ENCODE assay signal across 1 cellular context in the genomic region with DNA sequence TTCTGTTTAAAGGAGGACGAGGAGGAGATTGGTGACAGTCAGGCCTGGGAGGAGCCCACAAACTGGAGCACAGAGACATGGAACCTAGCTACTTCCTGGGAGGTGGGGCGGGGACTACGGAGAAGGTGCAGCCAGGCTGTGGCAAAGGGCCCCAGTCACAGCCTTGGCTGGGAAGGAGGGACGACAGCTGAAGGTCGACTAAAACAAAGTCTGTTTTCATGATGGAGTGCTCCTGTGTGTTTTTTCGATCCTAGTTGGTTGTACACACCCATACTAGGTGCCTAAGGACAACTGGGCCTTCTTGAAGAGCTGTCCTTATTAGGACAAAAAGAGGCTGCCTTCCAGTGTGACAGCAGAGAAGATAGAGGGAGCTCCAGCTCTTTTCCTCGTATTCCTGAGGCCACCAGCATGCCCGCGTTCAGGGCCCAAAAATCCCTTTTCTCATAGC.
A peak's percentile ranks its signal among the peaks of the same experiment; 100 is the strongest.
TF ChIP-seq lines count a peak whose summit lies in the region.

No MANE protein-coding gene starts in this region.

TF ChIP-seq in HEK293, 187 proteins besides CTCF, POLR2A, EP300 and RAD21 (continued from another document):
- TF ChIP-seq, protein P1, sequence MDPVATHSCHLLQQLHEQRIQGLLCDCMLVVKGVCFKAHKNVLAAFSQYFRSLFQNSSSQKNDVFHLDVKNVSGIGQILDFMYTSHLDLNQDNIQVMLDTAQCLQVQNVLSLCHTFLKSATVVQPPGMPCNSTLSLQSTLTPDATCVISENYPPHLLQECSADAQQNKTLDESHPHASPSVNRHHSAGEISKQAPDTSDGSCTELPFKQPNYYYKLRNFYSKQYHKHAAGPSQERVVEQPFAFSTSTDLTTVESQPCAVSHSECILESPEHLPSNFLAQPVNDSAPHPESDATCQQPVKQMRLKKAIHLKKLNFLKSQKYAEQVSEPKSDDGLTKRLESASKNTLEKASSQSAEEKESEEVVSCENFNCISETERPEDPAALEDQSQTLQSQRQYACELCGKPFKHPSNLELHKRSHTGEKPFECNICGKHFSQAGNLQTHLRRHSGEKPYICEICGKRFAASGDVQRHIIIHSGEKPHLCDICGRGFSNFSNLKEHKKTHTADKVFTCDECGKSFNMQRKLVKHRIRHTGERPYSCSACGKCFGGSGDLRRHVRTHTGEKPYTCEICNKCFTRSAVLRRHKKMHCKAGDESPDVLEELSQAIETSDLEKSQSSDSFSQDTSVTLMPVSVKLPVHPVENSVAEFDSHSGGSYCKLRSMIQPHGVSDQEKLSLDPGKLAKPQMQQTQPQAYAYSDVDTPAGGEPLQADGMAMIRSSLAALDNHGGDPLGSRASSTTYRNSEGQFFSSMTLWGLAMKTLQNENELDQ (tag by site-specific recombination; IDR thresholded peaks at IDR 0.05; ENCODE audit: low read depth) = no peak
- TF ChIP-seq BCL11A (tag by site-specific recombination; IDR thresholded peaks at IDR 0.05; ENCODE audit: low read depth) (no peak), ZNF366 (tag by site-specific recombination; conservative IDR thresholded peaks at IDR 0.05) (0 out of 2 replicates have a peak, but pooled peaks have one; percentile 20), ZNF404 (tag by site-specific recombination; IDR thresholded peaks at IDR 0.05) (no peak), ZBTB8A (tag by site-specific recombination; IDR thresholded peaks at IDR 0.05) (no peak), ZNF341 (tag by site-specific recombination; IDR thresholded peaks at IDR 0.05; ENCODE audit: low read depth) (no peak), ZNF211 (tag by site-specific recombination; IDR thresholded peaks at IDR 0.05; ENCODE audit: low read depth) (no peak), ZNF214 (tag by site-specific recombination; IDR thresholded peaks at IDR 0.05; ENCODE audit: borderline replicate concordance) (no peak), HOXC10 (CRISPR knock-in tag; IDR thresholded peaks at IDR 0.05) (no peak), ZNF501 (tag by site-specific recombination; IDR thresholded peaks at IDR 0.05) (no peak), ZNF707 (tag by site-specific recombination; IDR thresholded peaks at IDR 0.05) (no peak), ZNF596 (tag by site-specific recombination; IDR thresholded peaks at IDR 0.05) (no peak), ZNF23 (tag by site-specific recombination; IDR thresholded peaks at IDR 0.05; ENCODE audit: borderline replicate concordance) (no peak), ZNF521 (tag by site-specific recombination; IDR thresholded peaks at IDR 0.05) (no peak)
- TF ChIP-seq, protein P2, sequence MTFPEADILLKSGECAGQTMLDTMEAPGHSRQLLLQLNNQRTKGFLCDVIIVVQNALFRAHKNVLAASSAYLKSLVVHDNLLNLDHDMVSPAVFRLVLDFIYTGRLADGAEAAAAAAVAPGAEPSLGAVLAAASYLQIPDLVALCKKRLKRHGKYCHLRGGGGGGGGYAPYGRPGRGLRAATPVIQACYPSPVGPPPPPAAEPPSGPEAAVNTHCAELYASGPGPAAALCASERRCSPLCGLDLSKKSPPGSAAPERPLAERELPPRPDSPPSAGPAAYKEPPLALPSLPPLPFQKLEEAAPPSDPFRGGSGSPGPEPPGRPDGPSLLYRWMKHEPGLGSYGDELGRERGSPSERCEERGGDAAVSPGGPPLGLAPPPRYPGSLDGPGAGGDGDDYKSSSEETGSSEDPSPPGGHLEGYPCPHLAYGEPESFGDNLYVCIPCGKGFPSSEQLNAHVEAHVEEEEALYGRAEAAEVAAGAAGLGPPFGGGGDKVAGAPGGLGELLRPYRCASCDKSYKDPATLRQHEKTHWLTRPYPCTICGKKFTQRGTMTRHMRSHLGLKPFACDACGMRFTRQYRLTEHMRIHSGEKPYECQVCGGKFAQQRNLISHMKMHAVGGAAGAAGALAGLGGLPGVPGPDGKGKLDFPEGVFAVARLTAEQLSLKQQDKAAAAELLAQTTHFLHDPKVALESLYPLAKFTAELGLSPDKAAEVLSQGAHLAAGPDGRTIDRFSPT (tag by site-specific recombination; IDR thresholded peaks at IDR 0.05) = no peak
- TF ChIP-seq, protein P3, sequence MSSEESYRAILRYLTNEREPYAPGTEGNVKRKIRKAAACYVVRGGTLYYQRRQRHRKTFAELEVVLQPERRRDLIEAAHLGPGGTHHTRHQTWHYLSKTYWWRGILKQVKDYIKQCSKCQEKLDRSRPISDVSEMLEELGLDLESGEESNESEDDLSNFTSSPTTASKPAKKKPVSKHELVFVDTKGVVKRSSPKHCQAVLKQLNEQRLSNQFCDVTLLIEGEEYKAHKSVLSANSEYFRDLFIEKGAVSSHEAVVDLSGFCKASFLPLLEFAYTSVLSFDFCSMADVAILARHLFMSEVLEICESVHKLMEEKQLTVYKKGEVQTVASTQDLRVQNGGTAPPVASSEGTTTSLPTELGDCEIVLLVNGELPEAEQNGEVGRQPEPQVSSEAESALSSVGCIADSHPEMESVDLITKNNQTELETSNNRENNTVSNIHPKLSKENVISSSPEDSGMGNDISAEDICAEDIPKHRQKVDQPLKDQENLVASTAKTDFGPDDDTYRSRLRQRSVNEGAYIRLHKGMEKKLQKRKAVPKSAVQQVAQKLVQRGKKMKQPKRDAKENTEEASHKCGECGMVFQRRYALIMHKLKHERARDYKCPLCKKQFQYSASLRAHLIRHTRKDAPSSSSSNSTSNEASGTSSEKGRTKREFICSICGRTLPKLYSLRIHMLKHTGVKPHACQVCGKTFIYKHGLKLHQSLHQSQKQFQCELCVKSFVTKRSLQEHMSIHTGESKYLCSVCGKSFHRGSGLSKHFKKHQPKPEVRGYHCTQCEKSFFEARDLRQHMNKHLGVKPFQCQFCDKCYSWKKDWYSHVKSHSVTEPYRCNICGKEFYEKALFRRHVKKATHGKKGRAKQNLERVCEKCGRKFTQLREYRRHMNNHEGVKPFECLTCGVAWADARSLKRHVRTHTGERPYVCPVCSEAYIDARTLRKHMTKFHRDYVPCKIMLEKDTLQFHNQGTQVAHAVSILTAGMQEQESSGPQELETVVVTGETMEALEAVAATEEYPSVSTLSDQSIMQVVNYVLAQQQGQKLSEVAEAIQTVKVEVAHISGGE (tag by site-specific recombination; conservative IDR thresholded peaks at IDR 0.05; ENCODE audit: low read depth) = no peak
